In genomic region chr4:89289312-89289711, GRCh38 we compare ENCODE assay signal across 21 cellular contexts. TPM values are rescaled to one million over a fixed set of nuclear protein-coding genes. Genes with fewer than 3 reads are reported as not detected.
DNase-seq lines count a peak whose midpoint lies in the region; ATAC-seq and TF ChIP-seq lines count a peak whose summit lies in the region.
"Had no signal": no experiment of that assay in that cellular context is flagged by ENCODE, and none has a peak within 500 bp of the region (broad histone marks: within the 10 kb centered on the region; RNA-seq: fewer than 3 reads in every experiment).

No MANE protein-coding gene starts in this region.

- no peaks in the 10 kb centered on the region for H3K9me3 Mint-ChIP-seq in activated CD4-positive, alpha-beta T cell treated with anti-CD3 and anti-CD28 coated beads, Interleukin-2, amount 10 ng/mL, durations not matched to agents 24 days and 14 days
- H3K9me3 Mint-ChIP-seq in CD4-positive, alpha-beta T cell: no peaks in the 10 kb centered on the region
- no peaks in the 10 kb centered on the region for H3K9me3 Mint-ChIP-seq in activated CD4-positive, alpha-beta memory T cell treated with anti-CD3 and anti-CD28 coated beads for 36 hours
- no peaks in the 10 kb centered on the region for H3K9me3 Mint-ChIP-seq in effector memory CD8-positive, alpha-beta T cell

- no peaks in the 10 kb centered on the region for H3K27me3 Mint-ChIP-seq in activated CD4-positive, alpha-beta T cell treated with anti-CD3 and anti-CD28 coated beads, Interleukin-2, amount 10 ng/mL, durations not matched to agents 24 days and 14 days
- H3K27me3 Mint-ChIP-seq in CD4-positive, alpha-beta T cell: no peaks in the 10 kb centered on the region
- no peaks in the 10 kb centered on the region for H3K27me3 Mint-ChIP-seq in activated CD4-positive, alpha-beta memory T cell treated with anti-CD3 and anti-CD28 coated beads for 36 hours
- no peaks in the 10 kb centered on the region for H3K27me3 Mint-ChIP-seq in effector memory CD8-positive, alpha-beta T cell

- peaks cover 91% of the 10 kb centered on the region for H3K4me1 Mint-ChIP-seq in activated CD4-positive, alpha-beta T cell treated with anti-CD3 and anti-CD28 coated beads, Interleukin-2, amount 10 ng/mL, durations not matched to agents 24 days and 14 days
- peaks cover 96% of the 10 kb centered on the region for H3K4me1 Mint-ChIP-seq in CD4-positive, alpha-beta T cell (ENCODE audit: low read depth)
- peaks cover 94% of the 10 kb centered on the region for H3K4me1 Mint-ChIP-seq in activated CD4-positive, alpha-beta memory T cell treated with anti-CD3 and anti-CD28 coated beads for 36 hours (ENCODE audit: low read depth)
- H3K4me1 Mint-ChIP-seq in effector memory CD8-positive, alpha-beta T cell (ENCODE audit: low read depth in 2 of 2): peaks cover 71 to 90% of the 10 kb centered on the region in 2 donors
- H3K4me1 Mint-ChIP-seq: brain had no signal

- CTCF ChIA-PET in CD4-positive, alpha-beta T cell (lab: Charles Lee): interaction anchor here (1.8 to 1.9 kb wide), 2 partner anchors 9 to 18 kb away, joined by 6 to 8 read pairs; partner anchors contain the start of gene GPRIN3
- CTCF ChIA-PET in activated CD4-positive, alpha-beta memory T cell treated with anti-CD3 and anti-CD28 coated beads for 36 hours (lab: Charles Lee): interaction anchor here (0.7 to 3.3 kb wide), 8 partner anchors 10 to 145 kb away, joined by 3 to 26 read pairs (median 4); partner anchors contain the start of gene GPRIN3

- H3K27ac ChIP-seq in CD4-positive, alpha-beta T cell (ENCODE audit: low read depth, low read length): peak overlapping the region; percentile 40
- no peak overlapping the region for H3K27ac ChIP-seq in upper lobe of right lung
- H3K27ac ChIP-seq: A549 had no signal

- H3K4me1 ChIP-seq in upper lobe of right lung: peaks cover 4% of the 10 kb centered on the region

- peaks cover 43% of the 10 kb centered on the region for H3K36me3 Mint-ChIP-seq in activated CD4-positive, alpha-beta T cell treated with anti-CD3 and anti-CD28 coated beads, Interleukin-2, amount 10 ng/mL, durations not matched to agents 24 days and 14 days (ENCODE audit: low read depth)
- peaks cover 21% of the 10 kb centered on the region for H3K36me3 Mint-ChIP-seq in CD4-positive, alpha-beta T cell (ENCODE audit: low read depth)
- H3K36me3 Mint-ChIP-seq in activated CD4-positive, alpha-beta memory T cell treated with anti-CD3 and anti-CD28 coated beads for 36 hours: no peaks in the 10 kb centered on the region
- H3K36me3 Mint-ChIP-seq in effector memory CD8-positive, alpha-beta T cell (ENCODE audit: insufficient read depth): peaks cover 49% of the 10 kb centered on the region

- POLR2A ChIA-PET in CD4-positive, alpha-beta T cell (lab: Charles Lee): interaction anchor here (0.6 to 5.1 kb wide), 10 partner anchors 9 to 1005 kb away, joined by 3 to 37 read pairs (median 3); partner anchors contain the start of gene PPM1K
- POLR2A ChIA-PET in activated CD4-positive, alpha-beta memory T cell treated with anti-CD3 and anti-CD28 coated beads for 36 hours (lab: Charles Lee): interaction anchor here (1.0 to 10.4 kb wide), 6 partner anchors 10 to 32 kb away, joined by 3 to 139 read pairs (median 6); partner anchors contain the start of gene GPRIN3

- H3K4me3 Mint-ChIP-seq in activated CD4-positive, alpha-beta T cell treated with anti-CD3 and anti-CD28 coated beads, Interleukin-2, amount 10 ng/mL, durations not matched to agents 24 days and 14 days: peak overlapping the region; percentile 72
- peak overlapping the region; percentile 78 for H3K4me3 Mint-ChIP-seq in CD4-positive, alpha-beta T cell
- peak overlapping the region; percentile 78 for H3K4me3 Mint-ChIP-seq in activated CD4-positive, alpha-beta memory T cell treated with anti-CD3 and anti-CD28 coated beads for 36 hours
- peak overlapping the region; percentile 69 to 76 for H3K4me3 Mint-ChIP-seq in effector memory CD8-positive, alpha-beta T cell
- H3K4me3 Mint-ChIP-seq: brain, endodermal cell had no signal

- intact Hi-C loops in activated CD4-positive, alpha-beta T cell treated with anti-CD3 and anti-CD28 coated beads, Interleukin-2, amount 10 ng/mL, durations not matched to agents 24 days and 14 days (cut with micrococcal nuclease): loop anchor here (2.0 kb wide), 1 partner anchor 35 kb away; no protein-coding TSS in a partner anchor
- intact Hi-C loops in CD4-positive, alpha-beta T cell (cut with DNase I, micrococcal nuclease): no loop called here
- intact Hi-C loops in activated CD4-positive, alpha-beta memory T cell treated with anti-CD3 and anti-CD28 coated beads for 36 hours (cut with micrococcal nuclease): loop anchor here (1.0 to 2.0 kb wide), 3 partner anchors 9 to 34 kb away; no protein-coding TSS in a partner anchor
- intact Hi-C loops in upper lobe of right lung (cut with DNase I): no loop called here

- no peak for ATAC-seq in CD4-positive, alpha-beta T cell (ENCODE audit: poor library complexity)
- no peak for ATAC-seq in effector memory CD8-positive, alpha-beta T cell (replicated peaks)
- ATAC-seq in upper lobe of right lung: no peak
- ATAC-seq: A549 had no signal

- no peak overlapping the region for H3K4me3 ChIP-seq in upper lobe of right lung
- H3K4me3 ChIP-seq: A549, esophagus squamous epithelium, MG63 had no signal

- no peaks in the 10 kb centered on the region for H3K9me3 ChIP-seq in CD4-positive, alpha-beta T cell (ENCODE audit: control insufficient read depth, low read length)
- no peaks in the 10 kb centered on the region for H3K9me3 ChIP-seq in upper lobe of right lung
- H3K9me3 ChIP-seq: esophagus squamous epithelium, MG63, SK-N-SH had no signal

- TF ChIP-seq CTCF in CD4-positive, alpha-beta T cell (IDR thresholded peaks at IDR 0.05): no peak
- TF ChIP-seq CTCF in upper lobe of right lung (IDR thresholded peaks at IDR 0.05): no peak

- no peaks in the 10 kb centered on the region for H3K27me3 ChIP-seq in CD4-positive, alpha-beta T cell (ENCODE audit: control insufficient read depth, insufficient read depth, low read length)
- H3K27me3 ChIP-seq in upper lobe of right lung: no peaks in the 10 kb centered on the region
- H3K27me3 ChIP-seq: esophagus squamous epithelium, MG63 had no signal

- DNase-seq in activated CD4-positive, alpha-beta T cell treated with anti-CD3 and anti-CD28 coated beads, Interleukin-2, amount 10 ng/mL, durations not matched to agents 24 days and 14 days: no peak
- no peak for DNase-seq in activated CD4-positive, alpha-beta T cell treated with anti-CD3 and anti-CD28 coated beads for 1 hour
- DNase-seq in CD4-positive, alpha-beta T cell: no peak
- no peak for DNase-seq in activated CD4-positive, alpha-beta memory T cell treated with anti-CD3 and anti-CD28 coated beads for 36 hours
- DNase-seq in effector memory CD8-positive, alpha-beta T cell: no peak
- DNase-seq in foreskin melanocyte (no peak), LoVo (ENCODE audit: low spot score) (no peak), upper lobe of right lung (no peak)
- DNase-seq: activated CD8-positive, alpha-beta memory T cell treated with anti-CD3 and anti-CD28 coated beads, Interleukin-2, amount 50 U/mL, for 48 hours; endodermal cell; esophagus squamous epithelium; kidney glomerular epithelial cell; MG63; NCI-H1417 treated with DMSO at 0.1 percent for 48 hours; NCI-H2107; NCI-H524; retina; SK-N-SH; stimulated activated CD4-positive, alpha-beta T cell treated with anti-CD3 and anti-CD28 coated beads, Interleukin-12 subunit alpha, Interleukin-12 subunit beta, amount 100 ng/mL, for 4 hours had no signal

- peak overlapping the region; percentile 91 for H3K27ac Mint-ChIP-seq in activated CD4-positive, alpha-beta T cell treated with anti-CD3 and anti-CD28 coated beads, Interleukin-2, amount 10 ng/mL, durations not matched to agents 24 days and 14 days
- peak overlapping the region; percentile 89 for H3K27ac Mint-ChIP-seq in CD4-positive, alpha-beta T cell
- peak overlapping the region; percentile 92 for H3K27ac Mint-ChIP-seq in activated CD4-positive, alpha-beta memory T cell treated with anti-CD3 and anti-CD28 coated beads for 36 hours
- no peak overlapping the region for H3K27ac Mint-ChIP-seq in effector memory CD8-positive, alpha-beta T cell
- H3K27ac Mint-ChIP-seq: brain, endodermal cell had no signal

- no peaks in the 10 kb centered on the region for H3K36me3 ChIP-seq in upper lobe of right lung
- H3K36me3 ChIP-seq: esophagus squamous epithelium, MG63 had no signal

RNA-seq across cellular contexts. Expression of gene GPRIN3, which starts 18.3 kb away (rescaled TPM):
- 26.2 and 26.8 TPM in 2 replicates for total RNA-seq in activated CD4-positive, alpha-beta T cell treated with anti-CD3 and anti-CD28 coated beads, Interleukin-2, amount 10 ng/mL, durations not matched to agents 24 days and 14 days
- 10 to 100 TPM; 46.4 TPM for total RNA-seq in CD4-positive, alpha-beta T cell
- total RNA-seq in activated CD4-positive, alpha-beta memory T cell treated with anti-CD3 and anti-CD28 coated beads for 36 hours: 10 to 100 TPM; 20.0 to 22.7 TPM
- total RNA-seq in upper lobe of right lung: 25.2 TPM

Comparison
In these comparisons a context has a peak if more than half of its experiments do, and no peak if none do; other contexts are left out.
1. H3K27ac Mint-ChIP-seq: peak in activated CD4-positive, alpha-beta T cell treated with anti-CD3 and anti-CD28 coated beads, Interleukin-2, amount 10 ng/mL, durations not matched to agents 24 days and 14 days (single experiment), CD4-positive, alpha-beta T cell (single experiment) and activated CD4-positive, alpha-beta memory T cell treated with anti-CD3 and anti-CD28 coated beads for 36 hours (single experiment); none in effector memory CD8-positive, alpha-beta T cell (0 of 2).
2. intact Hi-C loops: an anchor here in activated CD4-positive, alpha-beta T cell treated with anti-CD3 and anti-CD28 coated beads, Interleukin-2, amount 10 ng/mL, durations not matched to agents 24 days and 14 days (2.0 kb wide) and activated CD4-positive, alpha-beta memory T cell treated with anti-CD3 and anti-CD28 coated beads for 36 hours (1.0 to 2.0 kb wide); none called in CD4-positive, alpha-beta T cell and upper lobe of right lung.
3. Peak in every context shown above with its lines, with median percentiles within 50 percentile points of each other: H3K4me3 Mint-ChIP-seq.